ENCODE assay signal across 9 cellular contexts in the genomic region with DNA sequence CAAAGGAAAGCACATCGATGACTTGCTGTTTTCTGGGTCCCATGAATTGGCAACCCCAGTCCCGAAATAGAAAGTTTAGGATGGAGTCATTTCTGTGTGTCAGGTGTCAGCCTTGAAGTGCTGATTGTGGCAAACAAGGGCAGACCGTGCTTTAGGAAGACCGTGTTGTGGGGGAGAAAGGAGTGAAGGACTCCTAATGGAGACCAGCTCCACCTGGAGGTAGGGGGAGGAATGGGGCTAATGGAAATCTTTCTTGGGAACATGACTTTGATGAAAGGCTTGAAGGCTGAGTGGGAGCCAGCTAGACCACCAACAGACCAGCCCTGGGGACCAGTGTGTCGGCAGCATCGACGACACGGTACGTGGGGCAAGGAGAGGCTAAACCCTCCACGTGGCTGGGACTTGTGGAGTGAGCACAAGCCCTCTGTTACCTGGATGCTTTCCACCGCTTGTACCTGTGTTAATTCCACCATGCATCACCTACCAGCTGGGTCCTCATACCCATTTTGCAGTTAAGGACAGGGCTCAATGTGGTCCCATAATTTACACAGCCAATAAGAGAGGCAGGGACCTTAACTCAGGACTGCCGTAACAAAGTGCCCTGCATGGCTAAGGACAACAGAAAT.
DNase-seq lines count a peak whose midpoint lies in the region; ATAC-seq and TF ChIP-seq lines count a peak whose summit lies in the region.
"Had no signal": no experiment of that assay in that cellular context is flagged by ENCODE, and none has a peak within 500 bp of the region (broad histone marks: within the 10 kb centered on the region; RNA-seq: fewer than 3 reads in every experiment).

No MANE protein-coding gene starts in this region.

- POLR2A ChIA-PET in PC-3 (lab: Charles Lee; ENCODE audit: unreplicated experiment): interaction anchor here (0.6 kb wide), 1 partner anchor 107 kb away, joined by 4 read pairs; no protein-coding TSS in a partner anchor
- POLR2A ChIA-PET in activated CD4-positive, alpha-beta memory T cell treated with anti-CD3 and anti-CD28 coated beads for 36 hours (lab: Charles Lee): no interaction called here

- H3K9me3 Mint-ChIP-seq in stimulated activated effector memory CD8-positive, alpha-beta T cell treated with anti-CD3 and anti-CD28 coated beads, Interleukin-12 subunit alpha, Interleukin-12 subunit beta, amount 100 ng/mL, for 72 hours: no peaks in the 10 kb centered on the region
- H3K9me3 Mint-ChIP-seq in activated CD4-positive, alpha-beta memory T cell treated with anti-CD3 and anti-CD28 coated beads for 36 hours: no peaks in the 10 kb centered on the region

- H3F3A ChIP-seq in PC-3 (ENCODE audit: low read length, unreplicated experiment): no peaks in the 10 kb centered on the region

- H3K27me3 Mint-ChIP-seq in activated CD4-positive, alpha-beta memory T cell treated with anti-CD3 and anti-CD28 coated beads for 36 hours: peaks cover 11% of the 10 kb centered on the region

- peaks cover 8% of the 10 kb centered on the region for H3K4me1 Mint-ChIP-seq in stimulated activated effector memory CD8-positive, alpha-beta T cell treated with anti-CD3 and anti-CD28 coated beads, Interleukin-12 subunit alpha, Interleukin-12 subunit beta, amount 100 ng/mL, for 72 hours
- no peaks in the 10 kb centered on the region for H3K4me1 Mint-ChIP-seq in activated CD4-positive, alpha-beta memory T cell treated with anti-CD3 and anti-CD28 coated beads for 36 hours (ENCODE audit: low read depth)

- no peak overlapping the region for H2AFZ ChIP-seq in PC-3 (ENCODE audit: low read length)

- H3K36me3 ChIP-seq in PC-3 (ENCODE audit: low read depth, low read length): peaks cover 13% of the 10 kb centered on the region

- peaks cover 6% of the 10 kb centered on the region for H3K79me2 ChIP-seq in PC-3 (ENCODE audit: low read length)

- no peak overlapping the region for H3K27ac Mint-ChIP-seq in stimulated activated effector memory CD8-positive, alpha-beta T cell treated with anti-CD3 and anti-CD28 coated beads, Interleukin-12 subunit alpha, Interleukin-12 subunit beta, amount 100 ng/mL, for 72 hours
- no peak overlapping the region for H3K27ac Mint-ChIP-seq in activated CD4-positive, alpha-beta memory T cell treated with anti-CD3 and anti-CD28 coated beads for 36 hours

- no peaks in the 10 kb centered on the region for H3K36me3 Mint-ChIP-seq in stimulated activated effector memory CD8-positive, alpha-beta T cell treated with anti-CD3 and anti-CD28 coated beads, Interleukin-12 subunit alpha, Interleukin-12 subunit beta, amount 100 ng/mL, for 72 hours
- no peaks in the 10 kb centered on the region for H3K36me3 Mint-ChIP-seq in activated CD4-positive, alpha-beta memory T cell treated with anti-CD3 and anti-CD28 coated beads for 36 hours

- BruUV-seq in PC-3 (replicated peaks; lab: Mats Ljungman, UMichigan): no TSS peak

- peak; percentile 69 for DNase-seq in DMS 273 (lab: John Stamatoyannopoulos, UW; ENCODE audit: unreplicated experiment)
- DNase-seq in DMS 273 treated with DMSO at 0.1 percent for 48 hours (lab: John Stamatoyannopoulos, UW): no peak
- DNase-seq in PC-3: peak; percentile 62
- DNase-seq in foreskin keratinocyte: peak; percentile 12 to 51
- DNase-seq in stimulated activated effector memory CD8-positive, alpha-beta T cell treated with anti-CD3 and anti-CD28 coated beads, Interleukin-12 subunit alpha, Interleukin-12 subunit beta, amount 100 ng/mL, for 72 hours (ENCODE audit: low spot score in 2 of 2): no peak
- DNase-seq in hypothalamus (lab: John Stamatoyannopoulos, UW): no peak
- DNase-seq in activated CD4-positive, alpha-beta memory T cell treated with anti-CD3 and anti-CD28 coated beads for 36 hours: no peak

- intact Hi-C loops in PC-3 (cut with micrococcal nuclease): loop anchor here (1.0 to 10.0 kb wide), 2 partner anchors 51 to 171 kb away; no protein-coding TSS in a partner anchor
- intact Hi-C loops in activated CD4-positive, alpha-beta memory T cell treated with anti-CD3 and anti-CD28 coated beads for 36 hours (cut with micrococcal nuclease): no loop called here

- no peak overlapping the region for H3K9ac ChIP-seq in PC-3 (ENCODE audit: low read length)

- no peaks in the 10 kb centered on the region for H3K9me3 ChIP-seq in PC-3 (ENCODE audit: low read length)

- no peak overlapping the region for H3K4me3 Mint-ChIP-seq in stimulated activated effector memory CD8-positive, alpha-beta T cell treated with anti-CD3 and anti-CD28 coated beads, Interleukin-12 subunit alpha, Interleukin-12 subunit beta, amount 100 ng/mL, for 72 hours
- H3K4me3 Mint-ChIP-seq in activated CD4-positive, alpha-beta memory T cell treated with anti-CD3 and anti-CD28 coated beads for 36 hours: no peak overlapping the region

- no peak overlapping the region for H3K4me3 ChIP-seq in PC-3 (ENCODE audit: low read length)

- H3K27ac ChIP-seq in PC-3 (ENCODE audit: low read length): no peak overlapping the region
- H3K27ac ChIP-seq in foreskin keratinocyte: no peak overlapping the region
- H3K27ac ChIP-seq: epithelial cell of prostate had no signal

- CTCF ChIA-PET in PC-3 (lab: Charles Lee): no interaction called here
- CTCF ChIA-PET in activated CD4-positive, alpha-beta memory T cell treated with anti-CD3 and anti-CD28 coated beads for 36 hours (lab: Charles Lee): no interaction called here

- no peak overlapping the region for H3K4me2 ChIP-seq in PC-3 (ENCODE audit: low read length)

- H4K20me1 ChIP-seq in PC-3 (ENCODE audit: low read length): no peaks in the 10 kb centered on the region

- TF ChIP-seq CTCF in PC-3 (conservative IDR thresholded peaks at IDR 0.05; ENCODE audit: low read depth, low read length) (peak; percentile 75), foreskin keratinocyte (conservative IDR thresholded peaks at IDR 0.05) (peak; percentile 83)

- H3K27me3 ChIP-seq in PC-3 (ENCODE audit: low read length) (no peaks in the 10 kb centered on the region), foreskin keratinocyte (no peaks in the 10 kb centered on the region)

- no peaks in the 10 kb centered on the region; the same call in 1 of the 2 replicates for H3K4me1 ChIP-seq in PC-3 (ENCODE audit: insufficient read depth, low read length)
- H3K4me1 ChIP-seq in foreskin keratinocyte: no peaks in the 10 kb centered on the region

- H3K9me2 ChIP-seq in PC-3 (replicated peaks; ENCODE audit: low read length): no peaks in the 10 kb centered on the region

- no peak; the same call in 1 of the 2 replicates for ATAC-seq in PC-3
- peak; percentile 55 for ATAC-seq in foreskin keratinocyte
- peak; percentile 8 for ATAC-seq in stimulated activated effector memory CD8-positive, alpha-beta T cell treated with anti-CD3 and anti-CD28 coated beads, Interleukin-12 subunit alpha, Interleukin-12 subunit beta, amount 100 ng/mL, for 72 hours
- ATAC-seq in GM18858 (IDR thresholded peaks at IDR 0.05; ENCODE audit: unreplicated experiment): no peak

Comparison
In these comparisons a context has a peak if more than half of its experiments do, and no peak if none do; other contexts are left out.
1. DNase-seq: peak in DMS 273 (single experiment), PC-3 (single experiment) and foreskin keratinocyte (2 of 2); none in DMS 273 treated with DMSO at 0.1 percent for 48 hours (single experiment), stimulated activated effector memory CD8-positive, alpha-beta T cell treated with anti-CD3 and anti-CD28 coated beads, Interleukin-12 subunit alpha, Interleukin-12 subunit beta, amount 100 ng/mL, for 72 hours (0 of 2), hypothalamus (0 of 51) and activated CD4-positive, alpha-beta memory T cell treated with anti-CD3 and anti-CD28 coated beads for 36 hours (single experiment).
2. ATAC-seq: peak in foreskin keratinocyte (single experiment) and stimulated activated effector memory CD8-positive, alpha-beta T cell treated with anti-CD3 and anti-CD28 coated beads, Interleukin-12 subunit alpha, Interleukin-12 subunit beta, amount 100 ng/mL, for 72 hours (single experiment); none in PC-3 (single experiment) and GM18858 (single experiment).